Comparison of ENCODE assay signal across 8 cellular contexts in the genomic region with DNA sequence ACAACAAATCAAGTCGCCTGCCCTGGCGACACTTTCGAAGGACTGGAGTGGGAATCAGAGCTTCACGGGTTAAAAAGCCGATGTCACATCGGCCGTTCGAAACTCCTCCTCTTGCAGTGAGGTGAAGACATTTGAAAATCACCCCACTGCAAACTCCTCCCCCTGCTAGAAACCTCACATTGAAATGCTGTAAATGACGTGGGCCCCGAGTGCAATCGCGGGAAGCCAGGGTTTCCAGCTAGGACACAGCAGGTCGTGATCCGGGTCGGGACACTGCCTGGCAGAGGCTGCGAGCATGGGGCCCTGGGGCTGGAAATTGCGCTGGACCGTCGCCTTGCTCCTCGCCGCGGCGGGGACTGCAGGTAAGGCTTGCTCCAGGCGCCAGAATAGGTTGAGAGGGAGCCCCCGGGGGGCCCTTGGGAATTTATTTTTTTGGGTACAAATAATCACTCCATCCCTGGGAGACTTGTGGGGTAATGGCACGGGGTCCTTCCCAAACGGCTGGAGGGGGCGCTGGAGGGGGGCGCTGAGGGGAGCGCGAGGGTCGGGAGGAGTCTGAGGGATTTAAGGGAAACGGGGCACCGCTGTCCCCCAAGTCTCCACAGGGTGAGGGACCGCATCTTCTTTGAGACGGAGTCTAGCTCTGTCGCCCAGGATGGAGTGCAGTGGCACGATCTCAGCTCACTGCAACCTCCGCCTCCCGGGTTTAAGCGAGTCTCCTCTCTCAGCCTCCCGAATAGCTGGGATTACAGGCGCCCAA. TPM values are rescaled to one million over a fixed set of nuclear protein-coding genes. Genes with fewer than 3 reads are reported as not detected.
DNase-seq lines count a peak whose midpoint lies in the region; ATAC-seq and TF ChIP-seq lines count a peak whose summit lies in the region.

A gene (plus strand): TSS at position 210 of the 760 bp plus-strand sequence. CDS start 86 bp downstream, at position 296.

- peaks cover 23% of the 10 kb centered on the region for H3K36me3 Mint-ChIP-seq in endothelial cell (ENCODE audit: low read depth, unreplicated experiment)

- H3K9me3 ChIP-seq in DND-41 (ENCODE audit: insufficient read depth, low read length, severe bottlenecking), result no peaks in the 10 kb centered on the region

- peak within 1 kb of the TSS; percentile 95 for H3K4me3 Mint-ChIP-seq in endothelial cell (ENCODE audit: unreplicated experiment)

- peak within 1 kb of the TSS; percentile 83 for H3K27ac ChIP-seq in DND-41 (ENCODE audit: low read length)

- H3K36me3 ChIP-seq in DND-41 (ENCODE audit: insufficient read depth, low read length), result peaks cover 40% of the 10 kb centered on the region

- TF ChIP-seq CTCF in DND-41 (IDR thresholded peaks at IDR 0.05; ENCODE audit: borderline replicate concordance, extremely low read depth, low read length, poor library complexity, severe bottlenecking) (peak; percentile 15), endothelial cell (IDR thresholded peaks at IDR 0.05; ENCODE audit: unreplicated experiment) (no peak)

- peak within 1 kb of the TSS; percentile 87 for H3K4me2 ChIP-seq in DND-41 (ENCODE audit: insufficient read depth, low read length)

- peaks cover 44% of the 10 kb centered on the region for H3K4me1 ChIP-seq in DND-41 (ENCODE audit: insufficient read depth, low read length)

- peaks cover 30% of the 10 kb centered on the region for H3K4me1 Mint-ChIP-seq in endothelial cell (ENCODE audit: unreplicated experiment)

- ATAC-seq in DND-41 (ENCODE audit: insufficient read depth, low read depth) (peak; percentile 57), HG02981 (IDR thresholded peaks at IDR 0.05; ENCODE audit: unreplicated experiment) (no peak)

- peak within 1 kb of the TSS; percentile 96 for H3K9ac ChIP-seq in DND-41 (ENCODE audit: low read depth, low read length)

- H3K27me3 Mint-ChIP-seq in endothelial cell (ENCODE audit: unreplicated experiment), result peaks cover 15% of the 10 kb centered on the region

- H3K27me3 ChIP-seq in DND-41 (ENCODE audit: insufficient read depth, low read length, poor library complexity), result no peaks in the 10 kb centered on the region

- H3K9me3 Mint-ChIP-seq in endothelial cell (ENCODE audit: unreplicated experiment), result no peaks in the 10 kb centered on the region

- peak within 1 kb of the TSS; percentile 77 for H2AFZ ChIP-seq in DND-41 (ENCODE audit: low read depth, low read length)

- peak within 1 kb of the TSS; percentile 100 for H3K27ac Mint-ChIP-seq in endothelial cell (ENCODE audit: unreplicated experiment)

- peak; percentile 89 for DNase-seq in DND-41
- peak; percentile 84 for DNase-seq in HuH-7.5 (ENCODE audit: low spot score)
- DNase-seq in OCI-M2 (lab: John Stamatoyannopoulos, UW; ENCODE audit: unreplicated experiment), result peak; percentile 98
- peak; percentile 88 for DNase-seq in activated CD8-positive, alpha-beta memory T cell treated with anti-CD3 and anti-CD28 coated beads, Interleukin-2, amount 50 U/mL, for 48 hours
- DNase-seq in endothelial cell (ENCODE audit: low spot score), result peak; percentile 83
- peak; percentile 96 for DNase-seq in mesenteric fat pad (ENCODE audit: low spot score)
- peak; percentile 44 for DNase-seq in stimulated activated CD8-positive, alpha-beta memory T cell treated with anti-CD3 and anti-CD28 coated beads, Interleukin-12 subunit alpha, Interleukin-12 subunit beta, amount 100 ng/mL, for 4 hours (ENCODE audit: low read depth)

- peak within 1 kb of the TSS; percentile 82 to 93 for H3K4me3 ChIP-seq in DND-41 (ENCODE audit: low read depth in 1 of 2, low read length in 2 of 2)

- peaks cover 54% of the 10 kb centered on the region for H3K79me2 ChIP-seq in DND-41 (ENCODE audit: insufficient read depth, low read length)

- peaks cover 38% of the 10 kb centered on the region for H4K20me1 ChIP-seq in DND-41 (ENCODE audit: insufficient read depth, low read length)

RNA-seq across cellular contexts. Expression of the gene that starts here (rescaled TPM):
- total RNA-seq in endothelial cell (ENCODE audit: unreplicated experiment) (158 TPM), mesenteric fat pad (109 TPM)

Comparison
In these comparisons a context has a peak if more than half of its experiments do, and no peak if none do; other contexts are left out.
1. DNase-seq: peak in every context shown above with its lines; median percentile 98 in OCI-M2; 96 in mesenteric fat pad; 89 in DND-41; 88 in activated CD8-positive, alpha-beta memory T cell treated with anti-CD3 and anti-CD28 coated beads, Interleukin-2, amount 50 U/mL, for 48 hours; 84 in HuH-7.5; 83 in endothelial cell; 44 in stimulated activated CD8-positive, alpha-beta memory T cell treated with anti-CD3 and anti-CD28 coated beads, Interleukin-12 subunit alpha, Interleukin-12 subunit beta, amount 100 ng/mL, for 4 hours.